In genomic region chr11:110069158-110069737, GRCh38 we compare ENCODE assay signal across 1 cellular context.
TF ChIP-seq lines count a peak whose summit lies in the region.

No MANE protein-coding gene starts in this region.

TF ChIP-seq in K562, 482 proteins besides CTCF, POLR2A, EP300 and RAD21 (continued from another document and continues in another):
- TF ChIP-seq, protein P1, sequence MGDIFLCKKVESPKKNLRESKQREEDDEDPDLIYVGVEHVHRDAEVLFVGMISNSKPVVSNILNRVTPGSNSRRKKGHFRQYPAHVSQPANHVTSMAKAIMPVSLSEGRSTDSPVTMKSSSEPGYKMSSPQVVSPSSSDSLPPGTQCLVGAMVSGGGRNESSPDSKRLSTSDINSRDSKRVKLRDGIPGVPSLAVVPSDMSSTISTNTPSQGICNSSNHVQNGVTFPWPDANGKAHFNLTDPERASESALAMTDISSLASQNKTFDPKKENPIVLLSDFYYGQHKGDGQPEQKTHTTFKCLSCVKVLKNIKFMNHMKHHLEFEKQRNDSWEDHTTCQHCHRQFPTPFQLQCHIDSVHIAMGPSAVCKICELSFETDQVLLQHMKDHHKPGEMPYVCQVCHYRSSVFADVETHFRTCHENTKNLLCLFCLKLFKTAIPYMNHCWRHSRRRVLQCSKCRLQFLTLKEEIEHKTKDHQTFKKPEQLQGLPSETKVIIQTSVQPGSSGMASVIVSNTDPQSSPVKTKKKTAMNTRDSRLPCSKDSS (IDR thresholded peaks at IDR 0.05; ENCODE audit: low read depth, partially characterized antibody) = no peak
- TF ChIP-seq RBBP5 (IDR thresholded peaks at IDR 0.05; ENCODE audit: borderline replicate concordance, insufficient read depth, low read length, poor library complexity, severe bottlenecking) = no peak
- TF ChIP-seq PTBP1 (IDR thresholded peaks at IDR 0.05; ENCODE audit: low read depth, low read length) = no peak
- TF ChIP-seq CBX5 (IDR thresholded peaks at IDR 0.05; ENCODE audit: borderline replicate concordance, low read depth) = no peak
- no peak for TF ChIP-seq DACH1 (IDR thresholded peaks at IDR 0.05; ENCODE audit: partially characterized antibody)
- TF ChIP-seq NFIX (CRISPR knock-in tag; IDR thresholded peaks at IDR 0.05; ENCODE audit: low read depth) = no peak
- TF ChIP-seq, protein P2, sequence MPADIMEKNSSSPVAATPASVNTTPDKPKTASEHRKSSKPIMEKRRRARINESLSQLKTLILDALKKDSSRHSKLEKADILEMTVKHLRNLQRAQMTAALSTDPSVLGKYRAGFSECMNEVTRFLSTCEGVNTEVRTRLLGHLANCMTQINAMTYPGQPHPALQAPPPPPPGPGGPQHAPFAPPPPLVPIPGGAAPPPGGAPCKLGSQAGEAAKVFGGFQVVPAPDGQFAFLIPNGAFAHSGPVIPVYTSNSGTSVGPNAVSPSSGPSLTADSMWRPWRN (IDR thresholded peaks at IDR 0.05; ENCODE audit: low read depth) = no peak
- TF ChIP-seq, protein P3, sequence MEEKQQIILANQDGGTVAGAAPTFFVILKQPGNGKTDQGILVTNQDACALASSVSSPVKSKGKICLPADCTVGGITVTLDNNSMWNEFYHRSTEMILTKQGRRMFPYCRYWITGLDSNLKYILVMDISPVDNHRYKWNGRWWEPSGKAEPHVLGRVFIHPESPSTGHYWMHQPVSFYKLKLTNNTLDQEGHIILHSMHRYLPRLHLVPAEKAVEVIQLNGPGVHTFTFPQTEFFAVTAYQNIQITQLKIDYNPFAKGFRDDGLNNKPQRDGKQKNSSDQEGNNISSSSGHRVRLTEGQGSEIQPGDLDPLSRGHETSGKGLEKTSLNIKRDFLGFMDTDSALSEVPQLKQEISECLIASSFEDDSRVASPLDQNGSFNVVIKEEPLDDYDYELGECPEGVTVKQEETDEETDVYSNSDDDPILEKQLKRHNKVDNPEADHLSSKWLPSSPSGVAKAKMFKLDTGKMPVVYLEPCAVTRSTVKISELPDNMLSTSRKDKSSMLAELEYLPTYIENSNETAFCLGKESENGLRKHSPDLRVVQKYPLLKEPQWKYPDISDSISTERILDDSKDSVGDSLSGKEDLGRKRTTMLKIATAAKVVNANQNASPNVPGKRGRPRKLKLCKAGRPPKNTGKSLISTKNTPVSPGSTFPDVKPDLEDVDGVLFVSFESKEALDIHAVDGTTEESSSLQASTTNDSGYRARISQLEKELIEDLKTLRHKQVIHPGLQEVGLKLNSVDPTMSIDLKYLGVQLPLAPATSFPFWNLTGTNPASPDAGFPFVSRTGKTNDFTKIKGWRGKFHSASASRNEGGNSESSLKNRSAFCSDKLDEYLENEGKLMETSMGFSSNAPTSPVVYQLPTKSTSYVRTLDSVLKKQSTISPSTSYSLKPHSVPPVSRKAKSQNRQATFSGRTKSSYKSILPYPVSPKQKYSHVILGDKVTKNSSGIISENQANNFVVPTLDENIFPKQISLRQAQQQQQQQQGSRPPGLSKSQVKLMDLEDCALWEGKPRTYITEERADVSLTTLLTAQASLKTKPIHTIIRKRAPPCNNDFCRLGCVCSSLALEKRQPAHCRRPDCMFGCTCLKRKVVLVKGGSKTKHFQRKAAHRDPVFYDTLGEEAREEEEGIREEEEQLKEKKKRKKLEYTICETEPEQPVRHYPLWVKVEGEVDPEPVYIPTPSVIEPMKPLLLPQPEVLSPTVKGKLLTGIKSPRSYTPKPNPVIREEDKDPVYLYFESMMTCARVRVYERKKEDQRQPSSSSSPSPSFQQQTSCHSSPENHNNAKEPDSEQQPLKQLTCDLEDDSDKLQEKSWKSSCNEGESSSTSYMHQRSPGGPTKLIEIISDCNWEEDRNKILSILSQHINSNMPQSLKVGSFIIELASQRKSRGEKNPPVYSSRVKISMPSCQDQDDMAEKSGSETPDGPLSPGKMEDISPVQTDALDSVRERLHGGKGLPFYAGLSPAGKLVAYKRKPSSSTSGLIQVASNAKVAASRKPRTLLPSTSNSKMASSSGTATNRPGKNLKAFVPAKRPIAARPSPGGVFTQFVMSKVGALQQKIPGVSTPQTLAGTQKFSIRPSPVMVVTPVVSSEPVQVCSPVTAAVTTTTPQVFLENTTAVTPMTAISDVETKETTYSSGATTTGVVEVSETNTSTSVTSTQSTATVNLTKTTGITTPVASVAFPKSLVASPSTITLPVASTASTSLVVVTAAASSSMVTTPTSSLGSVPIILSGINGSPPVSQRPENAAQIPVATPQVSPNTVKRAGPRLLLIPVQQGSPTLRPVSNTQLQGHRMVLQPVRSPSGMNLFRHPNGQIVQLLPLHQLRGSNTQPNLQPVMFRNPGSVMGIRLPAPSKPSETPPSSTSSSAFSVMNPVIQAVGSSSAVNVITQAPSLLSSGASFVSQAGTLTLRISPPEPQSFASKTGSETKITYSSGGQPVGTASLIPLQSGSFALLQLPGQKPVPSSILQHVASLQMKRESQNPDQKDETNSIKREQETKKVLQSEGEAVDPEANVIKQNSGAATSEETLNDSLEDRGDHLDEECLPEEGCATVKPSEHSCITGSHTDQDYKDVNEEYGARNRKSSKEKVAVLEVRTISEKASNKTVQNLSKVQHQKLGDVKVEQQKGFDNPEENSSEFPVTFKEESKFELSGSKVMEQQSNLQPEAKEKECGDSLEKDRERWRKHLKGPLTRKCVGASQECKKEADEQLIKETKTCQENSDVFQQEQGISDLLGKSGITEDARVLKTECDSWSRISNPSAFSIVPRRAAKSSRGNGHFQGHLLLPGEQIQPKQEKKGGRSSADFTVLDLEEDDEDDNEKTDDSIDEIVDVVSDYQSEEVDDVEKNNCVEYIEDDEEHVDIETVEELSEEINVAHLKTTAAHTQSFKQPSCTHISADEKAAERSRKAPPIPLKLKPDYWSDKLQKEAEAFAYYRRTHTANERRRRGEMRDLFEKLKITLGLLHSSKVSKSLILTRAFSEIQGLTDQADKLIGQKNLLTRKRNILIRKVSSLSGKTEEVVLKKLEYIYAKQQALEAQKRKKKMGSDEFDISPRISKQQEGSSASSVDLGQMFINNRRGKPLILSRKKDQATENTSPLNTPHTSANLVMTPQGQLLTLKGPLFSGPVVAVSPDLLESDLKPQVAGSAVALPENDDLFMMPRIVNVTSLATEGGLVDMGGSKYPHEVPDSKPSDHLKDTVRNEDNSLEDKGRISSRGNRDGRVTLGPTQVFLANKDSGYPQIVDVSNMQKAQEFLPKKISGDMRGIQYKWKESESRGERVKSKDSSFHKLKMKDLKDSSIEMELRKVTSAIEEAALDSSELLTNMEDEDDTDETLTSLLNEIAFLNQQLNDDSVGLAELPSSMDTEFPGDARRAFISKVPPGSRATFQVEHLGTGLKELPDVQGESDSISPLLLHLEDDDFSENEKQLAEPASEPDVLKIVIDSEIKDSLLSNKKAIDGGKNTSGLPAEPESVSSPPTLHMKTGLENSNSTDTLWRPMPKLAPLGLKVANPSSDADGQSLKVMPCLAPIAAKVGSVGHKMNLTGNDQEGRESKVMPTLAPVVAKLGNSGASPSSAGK (IDR thresholded peaks at IDR 0.05) = peak; percentile 65; the same call in 1 of the 2 replicates
- TF ChIP-seq YBX1 (IDR thresholded peaks at IDR 0.05) = no peak
- no peak for TF ChIP-seq NKRF (IDR thresholded peaks at IDR 0.05; ENCODE audit: borderline replicate concordance)
- TF ChIP-seq ZNF584 (CRISPR knock-in tag; IDR thresholded peaks at IDR 0.05; ENCODE audit: low read depth) = no peak
- no peak for TF ChIP-seq DMBX1 (CRISPR knock-in tag; IDR thresholded peaks at IDR 0.05; ENCODE audit: borderline replicate concordance)
- TF ChIP-seq, protein P4, sequence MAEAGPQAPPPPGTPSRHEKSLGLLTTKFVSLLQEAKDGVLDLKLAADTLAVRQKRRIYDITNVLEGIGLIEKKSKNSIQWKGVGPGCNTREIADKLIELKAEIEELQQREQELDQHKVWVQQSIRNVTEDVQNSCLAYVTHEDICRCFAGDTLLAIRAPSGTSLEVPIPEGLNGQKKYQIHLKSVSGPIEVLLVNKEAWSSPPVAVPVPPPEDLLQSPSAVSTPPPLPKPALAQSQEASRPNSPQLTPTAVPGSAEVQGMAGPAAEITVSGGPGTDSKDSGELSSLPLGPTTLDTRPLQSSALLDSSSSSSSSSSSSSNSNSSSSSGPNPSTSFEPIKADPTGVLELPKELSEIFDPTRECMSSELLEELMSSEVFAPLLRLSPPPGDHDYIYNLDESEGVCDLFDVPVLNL (CRISPR knock-in tag; IDR thresholded peaks at IDR 0.05; ENCODE audit: low read depth) = no peak
- TF ChIP-seq HNRNPUL1 (IDR thresholded peaks at IDR 0.05; ENCODE audit: low read length) = no peak
- TF ChIP-seq RBM14 (IDR thresholded peaks at IDR 0.05; ENCODE audit: borderline replicate concordance, insufficient read depth, low read depth, low read length) = no peak
- no peak for TF ChIP-seq ZC3H4 (CRISPR knock-in tag; IDR thresholded peaks at IDR 0.05; ENCODE audit: borderline replicate concordance)
- TF ChIP-seq TAF15 (IDR thresholded peaks at IDR 0.05; ENCODE audit: low read depth, low read length) = no peak
- no peak for TF ChIP-seq MYC (IDR thresholded peaks at IDR 0.05; ENCODE audit: low read depth, low read length)
- TF ChIP-seq MYC (CRISPR knock-in tag; IDR thresholded peaks at IDR 0.05; ENCODE audit: borderline replicate concordance, low read depth) = no peak
- TF ChIP-seq SRSF7 (optimal IDR thresholded peaks at IDR 0.05; ENCODE audit: low read depth, low read length) = no peak
- TF ChIP-seq MAFK (IDR thresholded peaks at IDR 0.05; ENCODE audit: low read length) = no peak
- no peak for TF ChIP-seq GATAD2A (IDR thresholded peaks at IDR 0.05)
- TF ChIP-seq, protein P5, sequence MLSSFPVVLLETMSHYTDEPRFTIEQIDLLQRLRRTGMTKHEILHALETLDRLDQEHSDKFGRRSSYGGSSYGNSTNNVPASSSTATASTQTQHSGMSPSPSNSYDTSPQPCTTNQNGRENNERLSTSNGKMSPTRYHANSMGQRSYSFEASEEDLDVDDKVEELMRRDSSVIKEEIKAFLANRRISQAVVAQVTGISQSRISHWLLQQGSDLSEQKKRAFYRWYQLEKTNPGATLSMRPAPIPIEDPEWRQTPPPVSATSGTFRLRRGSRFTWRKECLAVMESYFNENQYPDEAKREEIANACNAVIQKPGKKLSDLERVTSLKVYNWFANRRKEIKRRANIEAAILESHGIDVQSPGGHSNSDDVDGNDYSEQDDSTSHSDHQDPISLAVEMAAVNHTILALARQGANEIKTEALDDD (IDR thresholded peaks at IDR 0.05) = peak; percentile 42; the same call in 1 of the 2 replicates
- no peak for TF ChIP-seq RFX5 (IDR thresholded peaks at IDR 0.05; ENCODE audit: low read depth, low read length)
- no peak for TF ChIP-seq FOXA3 (CRISPR knock-in tag; conservative IDR thresholded peaks at IDR 0.05 in 1 of 2, IDR thresholded peaks at IDR 0.05 in 1 of 2)
- TF ChIP-seq REST (CRISPR knock-in tag; IDR thresholded peaks at IDR 0.05; ENCODE audit: low read depth) = no peak
- TF ChIP-seq ZNF217 (CRISPR knock-in tag; IDR thresholded peaks at IDR 0.05) = no peak
- no peak for TF ChIP-seq ZNF324 (CRISPR knock-in tag; IDR thresholded peaks at IDR 0.05)
- TF ChIP-seq NFE2 (IDR thresholded peaks at IDR 0.05; ENCODE audit: low read depth) = peak; percentile 77
- no peak for TF ChIP-seq ZNF12 (CRISPR knock-in tag; IDR thresholded peaks at IDR 0.05)
- TF ChIP-seq ATF2 (CRISPR knock-in tag; IDR thresholded peaks at IDR 0.05) = no peak
- TF ChIP-seq HDGF (IDR thresholded peaks at IDR 0.05) = no peak
- no peak for TF ChIP-seq SP1 (CRISPR knock-in tag; IDR thresholded peaks at IDR 0.05)
- TF ChIP-seq KAT7 (CRISPR knock-in tag; IDR thresholded peaks at IDR 0.05; ENCODE audit: borderline replicate concordance) = no peak
